In genomic region chr10:11724938-11725776, GRCh38 we compare ENCODE assay signal across 8 cellular contexts. TPM values are rescaled to one million over a fixed set of nuclear protein-coding genes. Genes with fewer than 3 reads are reported as not detected.
DNase-seq lines count a peak whose midpoint lies in the region; ATAC-seq, FAIRE-seq and TF ChIP-seq lines count a peak whose summit lies in the region.

No MANE protein-coding gene starts in this region.

- H3K4me1 Mint-ChIP-seq in MCF 10A (ENCODE audit: insufficient read depth, unreplicated experiment), result peaks cover 6% of the 10 kb centered on the region
- no peaks in the 10 kb centered on the region for H3K4me1 Mint-ChIP-seq in T-helper 2 cell treated with Interferon-gamma antibody and Interleukin-4, amounts not matched to agents 5 μg/mL and 100 μg/mL, for 36 hours (ENCODE audit: low read depth)

- peak; percentile 53 to 63 for ATAC-seq in activated naive CD4-positive, alpha-beta T cell treated with anti-CD3 and anti-CD28 coated beads, Interleukin-2, amount 50 U/mL, for 72 hours

- H3K9me3 Mint-ChIP-seq in activated naive CD4-positive, alpha-beta T cell treated with anti-CD3 and anti-CD28 coated beads, Interleukin-2, amount 50 U/mL, for 72 hours, result peaks cover 0 to 10% of the 10 kb centered on the region in 2 donors
- peaks cover 12% of the 10 kb centered on the region for H3K9me3 Mint-ChIP-seq in MCF 10A (ENCODE audit: unreplicated experiment)
- peaks cover 10% of the 10 kb centered on the region for H3K9me3 Mint-ChIP-seq in T-helper 2 cell treated with Interferon-gamma antibody and Interleukin-4, amounts not matched to agents 5 μg/mL and 100 μg/mL, for 36 hours

- H3K4me3 ChIP-seq in kidney (ENCODE audit: low read length in 2 of 2), result no peak overlapping the region
- no peak overlapping the region for H3K4me3 ChIP-seq in suprapubic skin

- no peak for FAIRE-seq in kidney (lab: Jason Lieb, UNC)

- H3K4me3 Mint-ChIP-seq in MCF 10A (ENCODE audit: unreplicated experiment), result no peak overlapping the region
- H3K4me3 Mint-ChIP-seq in T-helper 2 cell treated with Interferon-gamma antibody and Interleukin-4, amounts not matched to agents 5 μg/mL and 100 μg/mL, for 36 hours, result no peak overlapping the region

- TF ChIP-seq CTCF in MCF 10A (IDR thresholded peaks at IDR 0.05; ENCODE audit: unreplicated experiment) (peak; percentile 79), kidney (IDR thresholded peaks at IDR 0.05; ENCODE audit: borderline replicate concordance, extremely low read depth, insufficient read depth) (peak; percentile 62), suprapubic skin (IDR thresholded peaks at IDR 0.05) (peak; percentile 29 to 72)

- no peak overlapping the region for H3K27ac ChIP-seq in kidney (ENCODE audit: low read depth in 2 of 2, low read length in 2 of 2)
- no peak overlapping the region for H3K27ac ChIP-seq in suprapubic skin

- H3K36me3 ChIP-seq in kidney (ENCODE audit: control insufficient read depth in 1 of 2, insufficient read depth in 2 of 2, low read length in 2 of 2) (no peaks in the 10 kb centered on the region), suprapubic skin (no peaks in the 10 kb centered on the region)

- peaks cover 0 to 6% of the 10 kb centered on the region in 2 donors for H3K36me3 Mint-ChIP-seq in activated naive CD4-positive, alpha-beta T cell treated with anti-CD3 and anti-CD28 coated beads, Interleukin-2, amount 50 U/mL, for 72 hours
- no peaks in the 10 kb centered on the region for H3K36me3 Mint-ChIP-seq in MCF 10A (ENCODE audit: insufficient read depth, unreplicated experiment)
- no peaks in the 10 kb centered on the region for H3K36me3 Mint-ChIP-seq in T-helper 2 cell treated with Interferon-gamma antibody and Interleukin-4, amounts not matched to agents 5 μg/mL and 100 μg/mL, for 36 hours (ENCODE audit: low read depth)

- TF ChIP-seq POLR2A in suprapubic skin (IDR thresholded peaks at IDR 0.05), result no peak

- no peak overlapping the region for H3K9ac ChIP-seq in kidney (ENCODE audit: low read length in 2 of 2)

- peaks cover 0 to 6% of the 10 kb centered on the region in 2 donors for H3K9me3 ChIP-seq in kidney (ENCODE audit: control insufficient read depth in 1 of 2, low read length in 2 of 2)
- no peaks in the 10 kb centered on the region for H3K9me3 ChIP-seq in suprapubic skin

- no peak overlapping the region for H3K27ac Mint-ChIP-seq in activated naive CD4-positive, alpha-beta T cell treated with anti-CD3 and anti-CD28 coated beads, Interleukin-2, amount 50 U/mL, for 72 hours
- no peak overlapping the region for H3K27ac Mint-ChIP-seq in MCF 10A (ENCODE audit: low read depth, unreplicated experiment)
- no peak overlapping the region for H3K27ac Mint-ChIP-seq in T-helper 2 cell treated with Interferon-gamma antibody and Interleukin-4, amounts not matched to agents 5 μg/mL and 100 μg/mL, for 36 hours

- no peak for TF ChIP-seq EP300 in suprapubic skin (IDR thresholded peaks at IDR 0.05)

- no peak for DNase-seq in activated naive CD4-positive, alpha-beta T cell treated with anti-CD3 and anti-CD28 coated beads, Interleukin-2, amount 50 U/mL, for 72 hours (ENCODE audit: low spot score in 2 of 2)
- DNase-seq in activated naive CD4-positive, alpha-beta T cell treated with Interleukin-2 at 50 U/mL for 16 hours, result no peak
- DNase-seq in HEK293T (ENCODE audit: extremely low spot score), result peak; percentile 65
- DNase-seq in NCI-H526 treated with DMSO at 0.1 percent for 48 hours (lab: John Stamatoyannopoulos, UW), result peak; percentile 6
- DNase-seq in MCF 10A (ENCODE audit: unreplicated experiment), result peak; percentile 72
- no peak for DNase-seq in kidney
- DNase-seq in suprapubic skin (ENCODE audit: low spot score in 2 of 2), result no peak
- DNase-seq in T-helper 2 cell treated with Interferon-gamma antibody and Interleukin-4, amounts not matched to agents 5 μg/mL and 100 μg/mL, for 36 hours (ENCODE audit: low spot score), result no peak

- no peaks in the 10 kb centered on the region for H3K27me3 ChIP-seq in suprapubic skin

- peaks cover 17% of the 10 kb centered on the region for H3K27me3 Mint-ChIP-seq in MCF 10A (ENCODE audit: insufficient read depth, unreplicated experiment)
- H3K27me3 Mint-ChIP-seq in T-helper 2 cell treated with Interferon-gamma antibody and Interleukin-4, amounts not matched to agents 5 μg/mL and 100 μg/mL, for 36 hours (ENCODE audit: low read depth), result peaks cover 31% of the 10 kb centered on the region

- WGBS in suprapubic skin, result 59% methylated on average over 15 of the region's 20 CpGs

- CTCF ChIA-PET in HEK293T (lab: Yijun Ruan, JAX) (interaction anchor here (0.5 to 1.7 kb wide), 4 partner anchors 116 to 348 kb away, joined by 3 to 9 read pairs (median 4); no protein-coding TSS in a partner anchor), MCF 10A (lab: Yijun Ruan, JAX) (interaction anchor here (0.7 to 2.9 kb wide), 16 partner anchors 16 to 248 kb away, joined by 3 to 48 read pairs (median 3); no protein-coding TSS in a partner anchor)

- intact Hi-C loops in MCF 10A (cut with micrococcal nuclease), result loop anchor here (1.0 to 5.0 kb wide), 3 partner anchors 115 to 303 kb away; no protein-coding TSS in a partner anchor
- intact Hi-C loops in kidney (cut with DNase I), result loop anchor here (10.0 kb wide), 1 partner anchor 210 kb away; no protein-coding TSS in a partner anchor

- POLR2A ChIA-PET in HEK293T (lab: Yijun Ruan, JAX), result no interaction called here
- POLR2A ChIA-PET in MCF 10A (lab: Yijun Ruan, JAX), result interaction anchor here (0.9 to 1.3 kb wide), 3 partner anchors 18 to 210 kb away, joined by 3 to 5 read pairs (median 3); no protein-coding TSS in a partner anchor

- H3K4me1 ChIP-seq in kidney (ENCODE audit: control insufficient read depth in 1 of 2, insufficient read depth in 1 of 2, low read depth in 1 of 2, low read length in 2 of 2), result no peaks in the 10 kb centered on the region
- H3K4me1 ChIP-seq in suprapubic skin, result no peaks in the 10 kb centered on the region

- no TSS peak for BruUV-seq in MCF 10A (replicated peaks; lab: Mats Ljungman, UMichigan)

TF ChIP-seq in HEK293T, 16 proteins besides CTCF, POLR2A, EP300 and RAD21:
- TF ChIP-seq SUZ12 (IDR thresholded peaks at IDR 0.05), result no peak
- no peak for TF ChIP-seq NFRKB (IDR thresholded peaks at IDR 0.05)
- no peak for TF ChIP-seq TARDBP (IDR thresholded peaks at IDR 0.05)
- TF ChIP-seq CTBP1 (IDR thresholded peaks at IDR 0.05; ENCODE audit: borderline replicate concordance), result no peak
- TF ChIP-seq ARNT (IDR thresholded peaks at IDR 0.05), result no peak
- no peak for TF ChIP-seq HDGF (IDR thresholded peaks at IDR 0.05; ENCODE audit: borderline replicate concordance)
- no peak for TF ChIP-seq PKNOX1 (IDR thresholded peaks at IDR 0.05)

RNA-seq across cellular contexts. Expression of gene ECHDC3, which starts 17.0 kb away (rescaled TPM):
- 1 to 10 TPM in 1 of 2 donors, under 1 TPM in 1; 0.41 to 1.8 TPM for total RNA-seq in activated naive CD4-positive, alpha-beta T cell treated with anti-CD3 and anti-CD28 coated beads, Interleukin-2, amount 50 U/mL, for 72 hours
- total RNA-seq in MCF 10A (2022) (21.7 and 25.5 TPM in 2 replicates), kidney (32.4 TPM), suprapubic skin (10 to 100 TPM; 47.5 to 92.8 (median 76.6) TPM)
- polyA plus RNA-seq in kidney (ENCODE audit: insufficient read depth, low read depth, low replicate concordance), result 132 TPM

Comparison
In these comparisons a context has a peak if more than half of its experiments do, and no peak if none do; other contexts are left out.
1. DNase-seq: peak in HEK293T (single experiment), NCI-H526 treated with DMSO at 0.1 percent for 48 hours (single experiment) and MCF 10A (single experiment); none in activated naive CD4-positive, alpha-beta T cell treated with anti-CD3 and anti-CD28 coated beads, Interleukin-2, amount 50 U/mL, for 72 hours (0 of 2), activated naive CD4-positive, alpha-beta T cell treated with Interleukin-2 at 50 U/mL for 16 hours (single experiment), kidney (single experiment), suprapubic skin (0 of 2) and T-helper 2 cell treated with Interferon-gamma antibody and Interleukin-4, amounts not matched to agents 5 μg/mL and 100 μg/mL, for 36 hours (single experiment).
2. Peak in every context shown above with its lines, with median percentiles within 50 percentile points of each other: CTCF ChIP-seq.